ENCODE assay signal across 15 cellular contexts in genomic region chr14:34450542-34450915, GRCh38.
DNase-seq lines count a peak whose midpoint lies in the region; ATAC-seq lines count a peak whose summit lies in the region.
"Had no signal": no experiment of that assay in that cellular context is flagged by ENCODE, and none has a peak within 500 bp of the region (broad histone marks: within the 10 kb centered on the region; RNA-seq: fewer than 3 reads in every experiment).

No MANE protein-coding gene starts in this region.

- peaks cover 19% of the 10 kb centered on the region for H3K4me1 ChIP-seq in endocrine pancreas (ENCODE audit: control insufficient read depth, insufficient read depth, low read length)
- H3K4me1 ChIP-seq: heart left ventricle had no signal

- no peaks in the 10 kb centered on the region for H3K9me3 ChIP-seq in endocrine pancreas (ENCODE audit: control insufficient read depth, low read length)
- H3K9me3 ChIP-seq: heart left ventricle had no signal

- DNase-seq in COR-L47 (lab: John Stamatoyannopoulos, UW) (peak; percentile 90), NCI-H1417 treated with DMSO at 0.1 percent for 48 hours (lab: John Stamatoyannopoulos, UW) (peak; percentile 96), NCI-H526 (lab: John Stamatoyannopoulos, UW) (peak; percentile 67 to 76), amniotic stem cell (lab: John Stamatoyannopoulos, UW) (no peak)
- DNase-seq: activated B cell treated with CpG ODN at 0.5 μM for 24 hours; activated T-cell treated with anti-CD3 and anti-CD28 coated beads, Interleukin-2, amount 50 U/mL, for 4 hours; CD8-positive, alpha-beta T cell; cerebellar nuclear complex; heart left ventricle had no signal

- no peaks in the 10 kb centered on the region for H3K27me3 ChIP-seq in endocrine pancreas (ENCODE audit: control insufficient read depth, insufficient read depth, low read length)
- H3K27me3 ChIP-seq: heart left ventricle had no signal

- no peaks in the 10 kb centered on the region for H3K36me3 ChIP-seq in endocrine pancreas (ENCODE audit: control insufficient read depth, insufficient read depth, low read length)

- ATAC-seq in HG03280 (IDR thresholded peaks at IDR 0.05; ENCODE audit: unreplicated experiment) = no peak
- ATAC-seq in GM19463 (IDR thresholded peaks at IDR 0.05; ENCODE audit: unreplicated experiment) = no peak
- no peak for ATAC-seq in HG03045 (IDR thresholded peaks at IDR 0.05; ENCODE audit: unreplicated experiment)
- ATAC-seq: activated T-cell treated with anti-CD3 and anti-CD28 coated beads, Interleukin-2, amount 50 U/mL, for 4 hours; CD8-positive, alpha-beta T cell; heart left ventricle; stimulated activated effector memory CD8-positive, alpha-beta T cell treated with anti-CD3 and anti-CD28 coated beads, Interleukin-12 subunit alpha, Interleukin-12 subunit beta, amount 100 ng/mL, for 72 hours had no signal

- no peak overlapping the region for H3K9ac ChIP-seq in endocrine pancreas (ENCODE audit: control insufficient read depth, insufficient read depth, low read length)

- H3K4me3 ChIP-seq in endocrine pancreas (ENCODE audit: control insufficient read depth, insufficient read depth, low read length) = peak overlapping the region; percentile 38
- H3K4me3 ChIP-seq: heart left ventricle, PC-9 had no signal
